Comparison of ENCODE assay signal across 1 cellular context in the genomic region with DNA sequence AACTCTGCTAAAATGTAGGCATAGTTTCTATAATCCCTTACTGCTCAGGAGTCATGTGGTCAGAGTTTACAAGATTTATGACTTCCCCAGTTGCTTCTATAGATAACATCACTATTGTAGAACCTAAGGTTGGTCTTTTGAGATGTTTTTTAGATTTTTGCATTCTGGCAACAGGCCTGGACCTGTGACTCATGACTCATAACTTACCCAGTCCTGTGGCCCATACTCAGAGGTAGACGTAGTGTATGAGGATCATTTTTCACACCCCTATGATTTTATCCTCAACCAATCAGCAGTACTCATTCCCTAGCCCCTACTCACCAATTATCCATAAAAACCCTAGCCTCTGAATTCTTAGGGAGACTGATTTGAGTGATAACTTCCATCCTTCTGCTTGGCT.
TF ChIP-seq lines count a peak whose summit lies in the region.

No MANE protein-coding gene starts in this region.

TF ChIP-seq in IMR-90, 13 proteins besides CTCF, POLR2A, EP300 and RAD21 (continued from another document):
- TF ChIP-seq, protein P1, sequence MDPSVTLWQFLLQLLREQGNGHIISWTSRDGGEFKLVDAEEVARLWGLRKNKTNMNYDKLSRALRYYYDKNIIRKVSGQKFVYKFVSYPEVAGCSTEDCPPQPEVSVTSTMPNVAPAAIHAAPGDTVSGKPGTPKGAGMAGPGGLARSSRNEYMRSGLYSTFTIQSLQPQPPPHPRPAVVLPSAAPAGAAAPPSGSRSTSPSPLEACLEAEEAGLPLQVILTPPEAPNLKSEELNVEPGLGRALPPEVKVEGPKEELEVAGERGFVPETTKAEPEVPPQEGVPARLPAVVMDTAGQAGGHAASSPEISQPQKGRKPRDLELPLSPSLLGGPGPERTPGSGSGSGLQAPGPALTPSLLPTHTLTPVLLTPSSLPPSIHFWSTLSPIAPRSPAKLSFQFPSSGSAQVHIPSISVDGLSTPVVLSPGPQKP (IDR thresholded peaks at IDR 0.05; ENCODE audit: borderline replicate concordance, low read depth, low read length) = no peak
- no peak for TF ChIP-seq NFE2L2 (IDR thresholded peaks at IDR 0.05; ENCODE audit: low read depth, low read length)
- no peak for TF ChIP-seq RCOR1 (IDR thresholded peaks at IDR 0.05; ENCODE audit: insufficient replicate concordance, low read length)
- no peak for TF ChIP-seq RFX5 (IDR thresholded peaks at IDR 0.05; ENCODE audit: low read depth, low read length)
- no peak for TF ChIP-seq BHLHE40 (IDR thresholded peaks at IDR 0.05; ENCODE audit: low read depth, low read length)
- TF ChIP-seq MXI1 (IDR thresholded peaks at IDR 0.05; ENCODE audit: borderline replicate concordance, low read depth, low read length) = no peak
